ENCODE assay signal across 1 cellular context in the genomic region with DNA sequence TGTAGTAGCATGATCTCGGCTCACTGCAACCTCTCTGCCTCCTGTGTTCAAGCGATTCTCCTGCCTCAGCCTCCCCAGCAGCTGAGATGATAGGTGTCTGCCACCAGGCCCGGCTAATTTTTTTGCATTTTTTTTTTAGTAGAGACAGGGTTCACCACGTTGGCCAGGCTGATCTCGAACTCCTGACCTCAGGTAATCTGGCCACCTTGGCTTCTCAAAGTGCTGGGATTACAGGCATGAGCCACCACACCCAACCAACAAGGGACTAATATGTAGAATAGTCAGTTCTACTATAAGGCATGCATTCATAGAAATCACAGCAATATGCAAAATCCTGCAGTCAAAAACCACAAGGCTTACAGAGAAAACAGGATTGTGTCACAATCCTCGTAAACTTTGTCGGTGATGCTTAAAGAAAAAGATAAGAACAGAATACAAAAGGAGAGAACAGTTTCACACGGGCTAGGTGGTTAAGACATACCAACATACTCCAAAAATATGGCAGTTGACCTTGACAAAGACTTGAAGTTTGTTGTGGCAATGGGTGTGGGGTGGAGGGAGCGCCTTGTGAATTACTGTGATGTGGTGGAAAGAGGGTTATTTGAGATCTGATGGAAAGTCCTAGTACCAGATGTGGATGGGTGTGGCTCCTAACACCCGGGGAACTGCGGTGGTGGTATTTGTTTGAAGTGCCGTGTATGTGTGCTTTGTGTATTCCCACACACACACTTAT.
A peak's percentile ranks its signal among the peaks of the same experiment; 100 is the strongest.
TF ChIP-seq lines count a peak whose summit lies in the region.

No MANE protein-coding gene starts in this region.

TF ChIP-seq in GM12878, 131 proteins besides CTCF, POLR2A, EP300 and RAD21:
- TF ChIP-seq NBN (IDR thresholded peaks at IDR 0.05) (no peak), DPF2 (IDR thresholded peaks at IDR 0.05) (no peak), TBL1XR1 (IDR thresholded peaks at IDR 0.05; ENCODE audit: low read depth, low read length) (no peak), SIN3A (IDR thresholded peaks at IDR 0.05; ENCODE audit: low read depth, low read length) (no peak), SPI1 (IDR thresholded peaks at IDR 0.05; ENCODE audit: borderline replicate concordance, insufficient read depth, low read depth, low read length) (no peak), RUNX3 (IDR thresholded peaks at IDR 0.05; ENCODE audit: low read length) (peak; percentile 44), ZNF384 (IDR thresholded peaks at IDR 0.05; ENCODE audit: borderline replicate concordance, low read depth, low read length) (no peak), POU2F2 (IDR thresholded peaks at IDR 0.05; ENCODE audit: borderline replicate concordance, low read depth, low read length) (peak; percentile 18; the same call in 1 of the 3 replicates), TARDBP (IDR thresholded peaks at IDR 0.05; ENCODE audit: borderline replicate concordance) (no peak), RCOR1 (conservative IDR thresholded peaks at IDR 0.05; ENCODE audit: low read depth, low read length) (no peak), KLF5 (IDR thresholded peaks at IDR 0.05; ENCODE audit: partially characterized antibody) (no peak), CHD2 (IDR thresholded peaks at IDR 0.05; ENCODE audit: borderline replicate concordance, low read depth, low read length) (no peak), YY1 (IDR thresholded peaks at IDR 0.05; ENCODE audit: low read depth, low read length) (no peak)
- TF ChIP-seq, protein P1, sequence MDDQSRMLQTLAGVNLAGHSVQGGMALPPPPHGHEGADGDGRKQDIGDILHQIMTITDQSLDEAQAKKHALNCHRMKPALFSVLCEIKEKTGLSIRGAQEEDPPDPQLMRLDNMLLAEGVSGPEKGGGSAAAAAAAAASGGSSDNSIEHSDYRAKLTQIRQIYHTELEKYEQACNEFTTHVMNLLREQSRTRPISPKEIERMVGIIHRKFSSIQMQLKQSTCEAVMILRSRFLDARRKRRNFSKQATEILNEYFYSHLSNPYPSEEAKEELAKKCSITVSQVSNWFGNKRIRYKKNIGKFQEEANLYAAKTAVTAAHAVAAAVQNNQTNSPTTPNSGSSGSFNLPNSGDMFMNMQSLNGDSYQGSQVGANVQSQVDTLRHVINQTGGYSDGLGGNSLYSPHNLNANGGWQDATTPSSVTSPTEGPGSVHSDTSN (IDR thresholded peaks at IDR 0.05; ENCODE audit: insufficient replicate concordance, low read depth, low read length): no peak
- TF ChIP-seq, protein P2, sequence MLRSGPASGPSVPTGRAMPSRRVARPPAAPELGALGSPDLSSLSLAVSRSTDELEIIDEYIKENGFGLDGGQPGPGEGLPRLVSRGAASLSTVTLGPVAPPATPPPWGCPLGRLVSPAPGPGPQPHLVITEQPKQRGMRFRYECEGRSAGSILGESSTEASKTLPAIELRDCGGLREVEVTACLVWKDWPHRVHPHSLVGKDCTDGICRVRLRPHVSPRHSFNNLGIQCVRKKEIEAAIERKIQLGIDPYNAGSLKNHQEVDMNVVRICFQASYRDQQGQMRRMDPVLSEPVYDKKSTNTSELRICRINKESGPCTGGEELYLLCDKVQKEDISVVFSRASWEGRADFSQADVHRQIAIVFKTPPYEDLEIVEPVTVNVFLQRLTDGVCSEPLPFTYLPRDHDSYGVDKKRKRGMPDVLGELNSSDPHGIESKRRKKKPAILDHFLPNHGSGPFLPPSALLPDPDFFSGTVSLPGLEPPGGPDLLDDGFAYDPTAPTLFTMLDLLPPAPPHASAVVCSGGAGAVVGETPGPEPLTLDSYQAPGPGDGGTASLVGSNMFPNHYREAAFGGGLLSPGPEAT (IDR thresholded peaks at IDR 0.05; ENCODE audit: low read depth): no peak
